In the genomic region with DNA sequence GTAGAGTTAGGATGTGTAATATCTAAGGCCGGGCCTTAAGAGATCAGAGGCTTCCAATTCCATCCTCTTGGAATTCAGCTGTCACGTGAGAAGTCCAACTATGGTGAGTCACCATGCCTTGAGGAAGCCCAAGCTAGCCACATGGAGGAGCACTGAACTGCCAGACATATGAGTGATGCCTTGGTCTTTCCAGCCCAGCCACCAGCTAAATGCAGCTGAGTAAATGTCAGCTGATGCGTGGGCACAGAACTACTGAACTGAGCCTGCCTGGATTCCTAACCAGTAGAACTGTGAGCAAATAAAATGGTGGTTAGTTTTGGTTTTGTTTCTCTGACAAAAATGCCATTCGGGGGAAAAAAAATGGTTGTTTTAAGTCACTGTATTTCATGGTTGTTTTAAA, we compare ENCODE assay signal across 8 cellular contexts.
A peak's percentile ranks its signal among the peaks of the same experiment; 100 is the strongest.
DNase-seq lines count a peak whose midpoint lies in the region; ATAC-seq, FAIRE-seq and TF ChIP-seq lines count a peak whose summit lies in the region.

No MANE protein-coding gene starts in this region.

- TF ChIP-seq CTCF in epithelial cell of esophagus (IDR thresholded peaks at IDR 0.05; ENCODE audit: insufficient read depth, low read depth, low read length, missing control alignments), result peak; percentile 40

- ATAC-seq in GM21529 (IDR thresholded peaks at IDR 0.05; ENCODE audit: unreplicated experiment) (peak; percentile 63), GM18858 (IDR thresholded peaks at IDR 0.05; ENCODE audit: unreplicated experiment) (no peak)

- no peak overlapping the region for H3K4me3 ChIP-seq in epithelial cell of esophagus (ENCODE audit: low read length)

- DNase-seq in Ammon's horn (ENCODE audit: low spot score), result peak; percentile 7
- DNase-seq in RCC 7860 (ENCODE audit: low spot score), result peak; percentile 100
- peak; percentile 99 for DNase-seq in epithelial cell of esophagus (ENCODE audit: low read depth)
- peak; percentile 34 to 64 (median 43) for DNase-seq in stimulated activated CD4-positive, alpha-beta T cell treated with anti-CD3 and anti-CD28 coated beads, TNF-alpha, amount 100 ng/mL, for 48 hours (ENCODE audit: low read depth in 3 of 3)
- DNase-seq in activated gamma-delta T cell (lab: John Stamatoyannopoulos, UW), result no peak
- DNase-seq in RPMI8226, result no peak

- FAIRE-seq in RCC 7860 (lab: Jason Lieb, UNC), result peak; percentile 97

Comparison
In these comparisons a context has a peak if more than half of its experiments do, and no peak if none do; other contexts are left out.
1. DNase-seq: peak in Ammon's horn (single experiment), RCC 7860 (single experiment), epithelial cell of esophagus (single experiment) and stimulated activated CD4-positive, alpha-beta T cell treated with anti-CD3 and anti-CD28 coated beads, TNF-alpha, amount 100 ng/mL, for 48 hours (3 of 3); none in activated gamma-delta T cell (single experiment) and RPMI8226 (single experiment).